18 cellular contexts compared by ENCODE assay signal in the genomic region with DNA sequence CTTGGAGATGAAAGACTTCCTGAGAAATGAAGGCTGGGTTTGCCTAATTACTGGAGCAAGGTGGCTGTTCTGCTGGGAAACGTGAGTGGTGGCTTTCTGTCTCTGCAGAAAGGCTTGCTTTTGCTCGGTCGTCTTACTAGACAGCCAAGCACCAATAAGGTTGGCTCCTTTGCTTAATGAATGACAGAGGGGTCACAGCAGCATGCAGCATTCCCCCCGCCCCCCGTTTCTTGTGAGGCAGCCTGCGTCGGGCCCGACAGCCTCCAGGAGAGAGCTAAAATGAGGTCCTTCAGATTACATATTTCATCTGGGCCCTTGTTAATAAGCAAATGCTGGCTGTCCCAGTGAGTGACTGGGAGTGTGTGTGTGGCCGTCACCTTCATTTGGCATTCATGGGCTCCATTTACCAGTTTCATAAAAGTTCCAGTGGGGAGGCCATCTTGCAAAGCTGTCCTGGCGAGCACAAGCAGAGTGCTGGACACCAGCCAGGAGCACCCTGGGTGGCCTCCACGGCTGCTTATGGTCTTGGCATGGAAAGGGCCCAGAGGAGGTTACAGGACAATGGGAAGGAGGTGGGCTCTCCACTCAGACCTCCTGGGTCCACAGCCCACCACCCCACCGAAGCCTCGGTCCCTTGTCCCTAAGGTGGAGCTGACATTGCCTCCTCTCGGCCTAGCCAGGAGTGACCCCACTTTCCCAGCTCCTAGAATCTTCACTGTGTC. TPM values are rescaled to one million over a fixed set of nuclear protein-coding genes. Genes with fewer than 3 reads are reported as not detected.
DNase-seq lines count a peak whose midpoint lies in the region; TF ChIP-seq lines count a peak whose summit lies in the region.
"Had no signal": no experiment of that assay in that cellular context is flagged by ENCODE, and none has a peak within 500 bp of the region (broad histone marks: within the 10 kb centered on the region; RNA-seq: fewer than 3 reads in every experiment).

No MANE protein-coding gene starts in this region.

- no peaks in the 10 kb centered on the region for H4K20me1 ChIP-seq in MM.1S (ENCODE audit: insufficient read depth, low read length)

- peak overlapping the region; percentile 25 for H3K27ac Mint-ChIP-seq in activated naive CD8-positive, alpha-beta T cell treated with anti-CD3 and anti-CD28 coated beads for 36 hours
- no peak overlapping the region for H3K27ac Mint-ChIP-seq in progenitor cell of endocrine pancreas
- H3K27ac Mint-ChIP-seq: CD4-positive, CD25-positive, alpha-beta regulatory T cell; type B pancreatic cell had no signal

- no peaks in the 10 kb centered on the region for H3K9me3 Mint-ChIP-seq in activated naive CD8-positive, alpha-beta T cell treated with anti-CD3 and anti-CD28 coated beads for 36 hours
- no peaks in the 10 kb centered on the region for H3K9me3 Mint-ChIP-seq in progenitor cell of endocrine pancreas (ENCODE audit: low read depth)
- H3K9me3 Mint-ChIP-seq: CD4-positive, CD25-positive, alpha-beta regulatory T cell; type B pancreatic cell had no signal

- peak overlapping the region; percentile 61 for H3K9ac ChIP-seq in MM.1S (ENCODE audit: low read length)

- H3K27ac ChIP-seq in MM.1S (ENCODE audit: low read length) (peak overlapping the region; percentile 92), neutrophil (peak overlapping the region; percentile 96)
- H3K27ac ChIP-seq: 22Rv1, ascending aorta, esophagus muscularis mucosa had no signal

- H3K4me1 ChIP-seq in MM.1S (ENCODE audit: low read length) = peaks cover 50% of the 10 kb centered on the region
- peaks cover 65% of the 10 kb centered on the region in 2 experiments for H3K4me1 ChIP-seq in neutrophil (ENCODE audit: control insufficient read depth in 1 of 2, insufficient read depth in 1 of 2, low read depth in 1 of 2, low read length in 1 of 2)

- no peak overlapping the region for H2AFZ ChIP-seq in MM.1S (ENCODE audit: low read length)

- peaks cover 53% of the 10 kb centered on the region for H3K79me2 ChIP-seq in MM.1S (ENCODE audit: low read length)

- H3K4me3 ChIP-seq in MM.1S (ENCODE audit: low read length) (no peak overlapping the region), neutrophil (ENCODE audit: low read depth in 1 of 2, low read length in 1 of 2) (peak overlapping the region; percentile 60 to 64)
- H3K4me3 ChIP-seq: ascending aorta, esophagus muscularis mucosa, sigmoid colon had no signal

- peaks cover 45% of the 10 kb centered on the region for H3K4me1 Mint-ChIP-seq in activated naive CD8-positive, alpha-beta T cell treated with anti-CD3 and anti-CD28 coated beads for 36 hours
- peaks cover 5% of the 10 kb centered on the region for H3K4me1 Mint-ChIP-seq in progenitor cell of endocrine pancreas (ENCODE audit: low read depth)

- H3K36me3 Mint-ChIP-seq in activated naive CD8-positive, alpha-beta T cell treated with anti-CD3 and anti-CD28 coated beads for 36 hours = peaks cover 21% of the 10 kb centered on the region
- H3K36me3 Mint-ChIP-seq in progenitor cell of endocrine pancreas (ENCODE audit: insufficient read depth) = peaks cover 5% of the 10 kb centered on the region
- H3K36me3 Mint-ChIP-seq: type B pancreatic cell had no signal

- TF ChIP-seq CTCF in MM.1S (IDR thresholded peaks at IDR 0.05; ENCODE audit: low read length) (no peak), neutrophil (IDR thresholded peaks at IDR 0.05) (no peak), progenitor cell of endocrine pancreas (IDR thresholded peaks at IDR 0.05; ENCODE audit: unreplicated experiment) (no peak)

- H3K27me3 ChIP-seq in MM.1S (replicated peaks; ENCODE audit: insufficient read depth, low read length) (no peaks in the 10 kb centered on the region), neutrophil (no peaks in the 10 kb centered on the region)
- H3K27me3 ChIP-seq: ascending aorta, esophagus muscularis mucosa, sigmoid colon had no signal

- no peak overlapping the region for H3K4me3 Mint-ChIP-seq in activated naive CD8-positive, alpha-beta T cell treated with anti-CD3 and anti-CD28 coated beads for 36 hours
- no peak overlapping the region for H3K4me3 Mint-ChIP-seq in progenitor cell of endocrine pancreas (ENCODE audit: low read depth)
- H3K4me3 Mint-ChIP-seq: type B pancreatic cell had no signal

- peak in 2 of 3 experiments; percentile 10 to 15 for DNase-seq in NCI-H1417 (lab: John Stamatoyannopoulos, UW)
- DNase-seq in NCI-H1417 treated with DMSO at 0.1 percent for 48 hours (lab: John Stamatoyannopoulos, UW) = no peak
- no peak for DNase-seq in MM.1S
- DNase-seq in activated naive CD8-positive, alpha-beta T cell treated with anti-CD3 and anti-CD28 coated beads for 36 hours = no peak
- no peak for DNase-seq in NCI-H748 (lab: John Stamatoyannopoulos, UW; ENCODE audit: unreplicated experiment)
- no peak for DNase-seq in progenitor cell of endocrine pancreas (ENCODE audit: low spot score, unreplicated experiment)
- DNase-seq in SHP77 treated with DMSO at 0.1 percent for 48 hours (lab: John Stamatoyannopoulos, UW) = no peak
- DNase-seq: activated CD8-positive, alpha-beta memory T cell treated with anti-CD3 and anti-CD28 coated beads for 24 hours; activated effector memory CD4-positive, alpha-beta T cell treated with Interleukin-2 at 50 U/mL for 16 hours; CD4-positive, CD25-positive, alpha-beta regulatory T cell; sigmoid colon; stimulated activated CD4-positive, alpha-beta T cell treated with anti-CD3 and anti-CD28 coated beads, Interleukin-4, amount 100 ng/mL, for 24 hours; SW 1271 had no signal

- no peaks in the 10 kb centered on the region for H3K27me3 Mint-ChIP-seq in activated naive CD8-positive, alpha-beta T cell treated with anti-CD3 and anti-CD28 coated beads for 36 hours
- H3K27me3 Mint-ChIP-seq in progenitor cell of endocrine pancreas = peaks cover 6% of the 10 kb centered on the region
- H3K27me3 Mint-ChIP-seq: CD4-positive, CD25-positive, alpha-beta regulatory T cell; type B pancreatic cell had no signal

- H3F3A ChIP-seq in MM.1S (ENCODE audit: insufficient read depth, low read length) = peaks cover 35% of the 10 kb centered on the region

- H3K4me2 ChIP-seq in MM.1S (ENCODE audit: low read depth, low read length) = peak overlapping the region; percentile 29; the same call in 1 of the 2 replicates

- no peaks in the 10 kb centered on the region for H3K36me3 ChIP-seq in MM.1S (replicated peaks; ENCODE audit: insufficient read depth, low read length)
- no peaks in the 10 kb centered on the region for H3K36me3 ChIP-seq in neutrophil
- H3K36me3 ChIP-seq: ascending aorta, esophagus muscularis mucosa, sigmoid colon had no signal

- H3K9me2 ChIP-seq in MM.1S (replicated peaks; ENCODE audit: insufficient read depth, low read length) = no peaks in the 10 kb centered on the region

- H3K9me3 ChIP-seq in MM.1S (replicated peaks; ENCODE audit: insufficient read depth, low read length) = no peaks in the 10 kb centered on the region
- H3K9me3 ChIP-seq in neutrophil = no peaks in the 10 kb centered on the region
- H3K9me3 ChIP-seq: ascending aorta, esophagus muscularis mucosa, sigmoid colon had no signal

RNA-seq across cellular contexts. Expression of a gene that starts 37.2 kb away (rescaled TPM):
- 100 to 1,000 TPM; 357 to 367 TPM for total RNA-seq in activated naive CD8-positive, alpha-beta T cell treated with anti-CD3 and anti-CD28 coated beads for 36 hours
- 252 and 273 TPM in 2 replicates for total RNA-seq in progenitor cell of endocrine pancreas

Comparison
In these comparisons a context has a peak if more than half of its experiments do, and no peak if none do; other contexts are left out.
1. DNase-seq: peak in NCI-H1417 (2 of 3); none in NCI-H1417 treated with DMSO at 0.1 percent for 48 hours (single experiment), MM.1S (single experiment), activated naive CD8-positive, alpha-beta T cell treated with anti-CD3 and anti-CD28 coated beads for 36 hours (single experiment), NCI-H748 (single experiment), progenitor cell of endocrine pancreas (single experiment) and SHP77 treated with DMSO at 0.1 percent for 48 hours (single experiment).